ENCODE assay signal across 18 cellular contexts in genomic region chr12:60594035-60594711, GRCh38.
DNase-seq lines count a peak whose midpoint lies in the region; ATAC-seq and TF ChIP-seq lines count a peak whose summit lies in the region.
"Had no signal": no experiment of that assay in that cellular context is flagged by ENCODE, and none has a peak within 500 bp of the region (broad histone marks: within the 10 kb centered on the region; RNA-seq: fewer than 3 reads in every experiment).

No MANE protein-coding gene starts in this region.

- no peak overlapping the region for H3K9ac ChIP-seq in neuronal stem cell (ENCODE audit: low read depth, low read length, poor library complexity)
- H3K9ac ChIP-seq: BLaER1 had no signal

- peak overlapping the region; percentile 2 for H3K14ac ChIP-seq in neuronal stem cell (ENCODE audit: low read length)

- no peaks in the 10 kb centered on the region for H3K36me3 ChIP-seq in neuronal stem cell (replicated peaks in 1 of 2; ENCODE audit: control insufficient read depth in 2 of 2, insufficient read depth in 2 of 2, low read length in 2 of 2)
- H3K36me3 ChIP-seq: BE2C, BLaER1 had no signal

- H3K27ac Mint-ChIP-seq in chondrocyte (ENCODE audit: unreplicated experiment) = no peak overlapping the region
- H3K27ac Mint-ChIP-seq in WTC11 = no peak overlapping the region
- H3K27ac Mint-ChIP-seq: CD14-positive monocyte; CD4-positive, CD25-positive, alpha-beta regulatory T cell; CD8-positive, alpha-beta memory T cell had no signal

- no peak overlapping the region for H3K4me3 ChIP-seq in neuronal stem cell (ENCODE audit: low read length in 2 of 2)
- H3K4me3 ChIP-seq: BLaER1 had no signal

- no peaks in the 10 kb centered on the region for H3K9me3 ChIP-seq in neuronal stem cell (replicated peaks in 1 of 2; ENCODE audit: control insufficient read depth in 2 of 2, insufficient read depth in 1 of 2, low read depth in 1 of 2, low read length in 2 of 2)
- H3K9me3 ChIP-seq: BE2C, Caco-2 had no signal

- TF ChIP-seq CTCF in chondrocyte (IDR thresholded peaks at IDR 0.05) (no peak), WTC11 (IDR thresholded peaks at IDR 0.05) (no peak)

- no peak overlapping the region for H3K27ac ChIP-seq in neuronal stem cell (replicated peaks; ENCODE audit: low read length)
- H3K27ac ChIP-seq: BLaER1 had no signal

- peak overlapping the region; percentile 29 for H2AFZ ChIP-seq in neuronal stem cell (ENCODE audit: low read length)

- no peaks in the 10 kb centered on the region for H3K79me1 ChIP-seq in neuronal stem cell (ENCODE audit: low read depth, low read length)

- DNase-seq in chondrocyte (ENCODE audit: low spot score) (peak; percentile 54), neuronal stem cell (ENCODE audit: low spot score) (no peak), COLO829 (ENCODE audit: low spot score) (no peak), WTC11 (ENCODE audit: low spot score) (no peak)
- no peak for DNase-seq in stimulated activated CD8-positive, alpha-beta memory T cell treated with anti-CD3 and anti-CD28 coated beads, Interleukin-4, amount 100 ng/mL, for 48 hours
- DNase-seq: 8988T; ACHN; BE2C; C1 segment of cervical spinal cord; Caco-2; Calu3; CD4-positive, alpha-beta memory T cell; CD4-positive, CD25-positive, alpha-beta regulatory T cell; CD8-positive, alpha-beta memory T cell; DMS79 treated with DMSO at 0.1 percent for 48 hours; GF-D8 had no signal

- H2BK15ac ChIP-seq in neuronal stem cell (ENCODE audit: low read length) = no peak overlapping the region

- H3K27me3 Mint-ChIP-seq in chondrocyte (ENCODE audit: low read depth) (no peaks in the 10 kb centered on the region), WTC11 (ENCODE audit: low read depth) (no peaks in the 10 kb centered on the region)
- H3K27me3 Mint-ChIP-seq: CD4-positive, alpha-beta memory T cell; CD4-positive, CD25-positive, alpha-beta regulatory T cell; CD8-positive, alpha-beta memory T cell had no signal

- H3K4me2 ChIP-seq in neuronal stem cell (ENCODE audit: insufficient read depth, low read length, poor library complexity, severe bottlenecking) = no peak overlapping the region
- H3K4me2 ChIP-seq: BLaER1 had no signal

- H3K9me3 Mint-ChIP-seq in chondrocyte (ENCODE audit: low read depth) (peaks cover 17% of the 10 kb centered on the region), WTC11 (peaks cover 53% of the 10 kb centered on the region)

- H2BK120ac ChIP-seq in neuronal stem cell (ENCODE audit: low read depth, low read length) = no peak overlapping the region

- H2BK12ac ChIP-seq in neuronal stem cell (ENCODE audit: low read length) = no peak overlapping the region

- no peak overlapping the region for H3K4ac ChIP-seq in neuronal stem cell (ENCODE audit: low read length)

- CTCF ChIA-PET in WTC11 (lab: Charles Lee) = no interaction called here

- H4K91ac ChIP-seq in neuronal stem cell (ENCODE audit: low read depth, low read length, poor library complexity) = no peak overlapping the region

- H4K8ac ChIP-seq in neuronal stem cell (ENCODE audit: low read depth, low read length) = no peak overlapping the region

- WGBS in neuronal stem cell (ENCODE audit: extremely low coverage in 2 of 2, insufficient read length in 2 of 2, insufficient replicate concordance in 1 of 2), 2 donors = no CpG with 5 or more reads among the region's 13 CpGs

- H3K23ac ChIP-seq in neuronal stem cell (ENCODE audit: low read depth, low read length, poor library complexity) = no peak overlapping the region

- POLR2A ChIA-PET in WTC11 (lab: Charles Lee) = no interaction called here

- no peak for ATAC-seq in WTC11

- no peak overlapping the region for H2BK5ac ChIP-seq in neuronal stem cell (ENCODE audit: low read length)

- H3K27me3 ChIP-seq in neuronal stem cell (ENCODE audit: control insufficient read depth in 3 of 3, insufficient read depth in 3 of 3, low read depth in 1 of 3, low read length in 3 of 3) = no peaks in the 10 kb centered on the region
- H3K27me3 ChIP-seq: BE2C, BLaER1 had no signal

- no peak overlapping the region for H3K18ac ChIP-seq in neuronal stem cell (ENCODE audit: low read length)

- no peak overlapping the region for H2AK5ac ChIP-seq in neuronal stem cell (ENCODE audit: low read depth, low read length)

- H3K4me3 Mint-ChIP-seq in chondrocyte (ENCODE audit: unreplicated experiment) (no peak overlapping the region), WTC11 (no peak overlapping the region)
- H3K4me3 Mint-ChIP-seq: CD14-positive monocyte; CD4-positive, alpha-beta memory T cell; CD4-positive, CD25-positive, alpha-beta regulatory T cell; CD8-positive, alpha-beta memory T cell had no signal

- H3K4me1 Mint-ChIP-seq in chondrocyte (ENCODE audit: low read depth) (no peaks in the 10 kb centered on the region), WTC11 (no peaks in the 10 kb centered on the region)
- H3K4me1 Mint-ChIP-seq: CD14-positive monocyte; CD4-positive, alpha-beta memory T cell; CD4-positive, CD25-positive, alpha-beta regulatory T cell; CD8-positive, alpha-beta memory T cell had no signal

- H3K4me1 ChIP-seq in neuronal stem cell (ENCODE audit: control insufficient read depth in 2 of 2, insufficient read depth in 1 of 2, low read depth in 1 of 2, low read length in 2 of 2) = no peaks in the 10 kb centered on the region
- H3K4me1 ChIP-seq: BE2C, BLaER1, Caco-2 had no signal

- H3K36me3 Mint-ChIP-seq in chondrocyte (ENCODE audit: low read depth) = no peaks in the 10 kb centered on the region
- no peaks in the 10 kb centered on the region for H3K36me3 Mint-ChIP-seq in WTC11
- H3K36me3 Mint-ChIP-seq: CD14-positive monocyte; CD4-positive, alpha-beta memory T cell; CD4-positive, CD25-positive, alpha-beta regulatory T cell; CD8-positive, alpha-beta memory T cell had no signal

TF ChIP-seq in WTC11, 78 proteins besides CTCF, POLR2A, EP300 and RAD21 (continues in another document):
- TF ChIP-seq TEAD4 (CRISPR knock-in tag; IDR thresholded peaks at IDR 0.05) (no peak), ZMAT4 (CRISPR knock-in tag; IDR thresholded peaks at IDR 0.05) (no peak), RELA (CRISPR knock-in tag; IDR thresholded peaks at IDR 0.05; ENCODE audit: borderline replicate concordance) (no peak), ARID4B (CRISPR knock-in tag; IDR thresholded peaks at IDR 0.05; ENCODE audit: borderline replicate concordance) (no peak), MXD4 (CRISPR knock-in tag; IDR thresholded peaks at IDR 0.05; ENCODE audit: borderline replicate concordance) (no peak)
- TF ChIP-seq, protein P1, sequence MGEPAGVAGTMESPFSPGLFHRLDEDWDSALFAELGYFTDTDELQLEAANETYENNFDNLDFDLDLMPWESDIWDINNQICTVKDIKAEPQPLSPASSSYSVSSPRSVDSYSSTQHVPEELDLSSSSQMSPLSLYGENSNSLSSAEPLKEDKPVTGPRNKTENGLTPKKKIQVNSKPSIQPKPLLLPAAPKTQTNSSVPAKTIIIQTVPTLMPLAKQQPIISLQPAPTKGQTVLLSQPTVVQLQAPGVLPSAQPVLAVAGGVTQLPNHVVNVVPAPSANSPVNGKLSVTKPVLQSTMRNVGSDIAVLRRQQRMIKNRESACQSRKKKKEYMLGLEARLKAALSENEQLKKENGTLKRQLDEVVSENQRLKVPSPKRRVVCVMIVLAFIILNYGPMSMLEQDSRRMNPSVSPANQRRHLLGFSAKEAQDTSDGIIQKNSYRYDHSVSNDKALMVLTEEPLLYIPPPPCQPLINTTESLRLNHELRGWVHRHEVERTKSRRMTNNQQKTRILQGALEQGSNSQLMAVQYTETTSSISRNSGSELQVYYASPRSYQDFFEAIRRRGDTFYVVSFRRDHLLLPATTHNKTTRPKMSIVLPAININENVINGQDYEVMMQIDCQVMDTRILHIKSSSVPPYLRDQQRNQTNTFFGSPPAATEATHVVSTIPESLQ (CRISPR knock-in tag; IDR thresholded peaks at IDR 0.05) = no peak
- TF ChIP-seq, protein P2, sequence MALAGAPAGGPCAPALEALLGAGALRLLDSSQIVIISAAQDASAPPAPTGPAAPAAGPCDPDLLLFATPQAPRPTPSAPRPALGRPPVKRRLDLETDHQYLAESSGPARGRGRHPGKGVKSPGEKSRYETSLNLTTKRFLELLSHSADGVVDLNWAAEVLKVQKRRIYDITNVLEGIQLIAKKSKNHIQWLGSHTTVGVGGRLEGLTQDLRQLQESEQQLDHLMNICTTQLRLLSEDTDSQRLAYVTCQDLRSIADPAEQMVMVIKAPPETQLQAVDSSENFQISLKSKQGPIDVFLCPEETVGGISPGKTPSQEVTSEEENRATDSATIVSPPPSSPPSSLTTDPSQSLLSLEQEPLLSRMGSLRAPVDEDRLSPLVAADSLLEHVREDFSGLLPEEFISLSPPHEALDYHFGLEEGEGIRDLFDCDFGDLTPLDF (CRISPR knock-in tag; IDR thresholded peaks at IDR 0.05) = no peak
